In genomic region chr2:55017428-55017827, GRCh38 we compare ENCODE assay signal across 21 cellular contexts. TPM values are rescaled to one million over a fixed set of nuclear protein-coding genes. Genes with fewer than 3 reads are reported as not detected.
DNase-seq lines count a peak whose midpoint lies in the region; ATAC-seq and TF ChIP-seq lines count a peak whose summit lies in the region.
"Had no signal": no experiment of that assay in that cellular context is flagged by ENCODE, and none has a peak within 500 bp of the region (broad histone marks: within the 10 kb centered on the region; RNA-seq: fewer than 3 reads in every experiment).

No MANE protein-coding gene starts in this region.

- H4K20me1 ChIP-seq in mammary epithelial cell (ENCODE audit: insufficient read depth, low read length): peaks cover 23% of the 10 kb centered on the region
- peaks cover 76% of the 10 kb centered on the region for H4K20me1 ChIP-seq in osteoblast (ENCODE audit: insufficient read depth, low read length)

- H3K27ac ChIP-seq in cardiac muscle cell (peak overlapping the region; percentile 6), HUES64 (ENCODE audit: low read depth, low read length) (peak overlapping the region; percentile 28; the same call in 1 of the 2 replicates), mammary epithelial cell (ENCODE audit: insufficient read depth, low read depth, low read length) (no peak overlapping the region), spleen (peak overlapping the region in 5 of 8 donors; percentile 33 to 84 (median 75)), osteoblast (ENCODE audit: low read depth, low read length) (no peak overlapping the region)
- H3K27ac ChIP-seq: SJCRH30 had no signal

- 96% methylated on average over 3 of the region's 3 CpGs for WGBS in HUES64
- 98% methylated on average over 3 of the region's 3 CpGs for WGBS in mammary epithelial cell (ENCODE audit: low coverage, missing lambda C conversion rate)
- 97 to 99% (median 97%) methylated on average over 3 of the region's 3 CpGs for WGBS in spleen, 5 donors

- ATAC-seq in left ventricle myocardium superior: no peak
- ATAC-seq: PC-3 had no signal

- no peak overlapping the region for H3K4me3 ChIP-seq in cardiac muscle cell
- H3K4me3 ChIP-seq in HUES64 (ENCODE audit: low read length): no peak overlapping the region
- no peak overlapping the region for H3K4me3 ChIP-seq in mammary epithelial cell (replicated peaks in 1 of 3; ENCODE audit: insufficient read depth in 1 of 3, low read depth in 2 of 3, low read length in 3 of 3)
- no peak overlapping the region for H3K4me3 ChIP-seq in spleen
- H3K4me3 ChIP-seq in osteoblast (ENCODE audit: insufficient read depth, low read length): no peak overlapping the region
- H3K4me3 ChIP-seq: SJCRH30 had no signal

- H3K36me3 ChIP-seq in cardiac muscle cell (peaks cover 7% of the 10 kb centered on the region), HUES64 (ENCODE audit: insufficient read depth, low read length) (peaks cover 6% of the 10 kb centered on the region; the same call in 1 of the 2 replicates), mammary epithelial cell (ENCODE audit: insufficient read depth, low read length) (no peaks in the 10 kb centered on the region), spleen (peaks cover 0 to 7% (median 0%) of the 10 kb centered on the region in 6 donors), osteoblast (ENCODE audit: insufficient read depth, low read length) (peaks cover 3% of the 10 kb centered on the region)

- no peak overlapping the region for H3K9ac ChIP-seq in HUES64 (ENCODE audit: low read depth, low read length)
- no peak overlapping the region for H3K9ac ChIP-seq in mammary epithelial cell (ENCODE audit: insufficient read depth, low read length)

- intact Hi-C loops in left ventricle myocardium superior (cut with micrococcal nuclease): no loop called here
- intact Hi-C loops in mammary epithelial cell (cut with micrococcal nuclease): loop anchor here (10.0 kb wide), 1 partner anchor 293 kb away; the partner anchor contains the start of gene EML6
- intact Hi-C loops in spleen (cut with DNase I; ENCODE audit: low total_unique reads): loop anchor here (5.0 kb wide), 1 partner anchor 150 kb away; no protein-coding TSS in a partner anchor
- intact Hi-C loops in head of caudate nucleus (cut with DNase I): loop anchor here (10.0 kb wide), 3 partner anchors 113 to 293 kb away; partner anchors contain the start of gene EML6

- H2AFZ ChIP-seq in mammary epithelial cell (ENCODE audit: low read depth, low read length): no peak overlapping the region
- H2AFZ ChIP-seq in osteoblast (ENCODE audit: low read length): no peak overlapping the region

- H3K27me3 ChIP-seq in cardiac muscle cell (no peaks in the 10 kb centered on the region), HUES64 (ENCODE audit: insufficient read depth, low read length) (no peaks in the 10 kb centered on the region), mammary epithelial cell (ENCODE audit: insufficient read depth, low read length) (no peaks in the 10 kb centered on the region), spleen (replicated peaks in 1 of 7) (no peaks in the 10 kb centered on the region), osteoblast (ENCODE audit: insufficient read depth, low read length) (no peaks in the 10 kb centered on the region)
- H3K27me3 ChIP-seq: SJCRH30 had no signal

- TF ChIP-seq CTCF in cardiac muscle cell (IDR thresholded peaks at IDR 0.05; ENCODE audit: low read depth, low read length) (no peak), mammary epithelial cell (conservative IDR thresholded peaks at IDR 0.05 in 1 of 2, IDR thresholded peaks at IDR 0.05 in 1 of 2; ENCODE audit: extremely low read depth in 1 of 2, insufficient read depth in 1 of 2, low read depth in 1 of 2, low read length in 2 of 2) (no peak), spleen (IDR thresholded peaks at IDR 0.05 in 8 of 11, conservative IDR thresholded peaks at IDR 0.05 in 3 of 11) (no peak), osteoblast (IDR thresholded peaks at IDR 0.05; ENCODE audit: extremely low read depth, low read depth, low read length) (no peak)

- in situ Hi-C loops in mammary epithelial cell (cut with MboI; ENCODE audit: low sequenced_read_pairs in 2 of 2): loop anchor here (10.0 kb wide), 2 partner anchors 147 to 157 kb away; no protein-coding TSS in a partner anchor

- H3K4me2 ChIP-seq in mammary epithelial cell (ENCODE audit: insufficient read depth, low read depth, low read length) (peak overlapping the region; percentile 10), osteoblast (ENCODE audit: insufficient read depth, low read length) (no peak overlapping the region)

- no peak for TF ChIP-seq POLR2A in spleen (IDR thresholded peaks at IDR 0.05)

- H3K79me2 ChIP-seq in mammary epithelial cell (ENCODE audit: insufficient read depth, low read length) (peaks cover 99% of the 10 kb centered on the region), osteoblast (ENCODE audit: insufficient read depth, low read length) (peaks cover 100% of the 10 kb centered on the region)

- CTCF ChIA-PET in mammary epithelial cell (lab: Charles Lee; ENCODE audit: low non-redundant PET): interaction anchor here (0.6 kb wide), 1 partner anchor 118 kb away, joined by 3 read pairs; no protein-coding TSS in a partner anchor

- DNase-seq in cardiac muscle cell (ENCODE audit: low read depth in 1 of 2, low spot score in 1 of 2) (no peak), left ventricle myocardium superior (no peak), mammary epithelial cell (no peak), spleen (no peak), osteoblast (ENCODE audit: insufficient read length, low spot score, missing footprints) (no peak), NCI-H146 treated with DMSO at 0.1 percent for 48 hours (lab: John Stamatoyannopoulos, UW; ENCODE audit: unreplicated experiment) (no peak), head of caudate nucleus (no peak)
- DNase-seq: C1 segment of cervical spinal cord, DND-41, HCEC 1CT, KG1, MV-4-11, NCI-H1417, NCI-H1930, NCI-H226, NCI-H524, NCI-H82, PC-3, SJCRH30, SW 1271 had no signal

- dilution Hi-C loops in mammary epithelial cell (cut with HindIII; ENCODE audit: low sequenced_read_pairs): no loop called here

- H3K9me3 ChIP-seq in cardiac muscle cell (ENCODE audit: low read depth): no peaks in the 10 kb centered on the region
- no peaks in the 10 kb centered on the region for H3K9me3 ChIP-seq in HUES64 (ENCODE audit: insufficient read depth, low read depth, low read length)
- no peaks in the 10 kb centered on the region for H3K9me3 ChIP-seq in mammary epithelial cell (replicated peaks; ENCODE audit: insufficient read depth, low read length)
- peaks cover 0 to 5% (median 0%) of the 10 kb centered on the region in 8 donors for H3K9me3 ChIP-seq in spleen
- no peaks in the 10 kb centered on the region for H3K9me3 ChIP-seq in osteoblast (ENCODE audit: low read depth, low read length)
- H3K9me3 ChIP-seq: SJCRH30 had no signal

- H3K4me1 ChIP-seq in cardiac muscle cell (ENCODE audit: low read depth) (peaks cover 20% of the 10 kb centered on the region), HUES64 (ENCODE audit: insufficient read depth, low read length) (peaks cover 78% of the 10 kb centered on the region), mammary epithelial cell (ENCODE audit: insufficient read depth, low read length) (peaks cover 41% of the 10 kb centered on the region), spleen (peaks cover 8 to 100% (median 77%) of the 10 kb centered on the region in 6 donors), osteoblast (ENCODE audit: insufficient read depth, low read length) (peaks cover 33% of the 10 kb centered on the region)

- no TSS peak for BruUV-seq in mammary epithelial cell (replicated peaks; lab: Mats Ljungman, UMichigan)

RNA-seq across cellular contexts. Expression of gene RTN4, which starts 32.8 kb away (rescaled TPM):
- 164 and 186 TPM in 2 replicates for total RNA-seq in cardiac muscle cell
- polyA plus RNA-seq in cardiac muscle cell: 205 and 223 TPM in 2 replicates
- 43.5 TPM for total RNA-seq in left ventricle myocardium superior
- 169 TPM for polyA plus RNA-seq in HUES64 (2013, experiment 1 of 2)
- polyA plus RNA-seq in HUES64 (2013, experiment 2 of 2): 178 TPM
- 100 to 1,000 TPM; 222 to 401 TPM for total RNA-seq in mammary epithelial cell
- 278 TPM for polyA plus RNA-seq in mammary epithelial cell
- polyA minus RNA-seq in mammary epithelial cell: 718 TPM
- 100 to 1,000 TPM; 129 to 215 (median 168) TPM for total RNA-seq in spleen
- polyA plus RNA-seq in spleen: 10 to 100 TPM; 55.2 to 87.4 (median 76.3) TPM
- 316 and 355 TPM in 2 replicates for total RNA-seq in osteoblast

Comparison
In these comparisons a context has a peak if more than half of its experiments do, and no peak if none do; other contexts are left out.
1. H3K27ac ChIP-seq: peak in cardiac muscle cell (single experiment), HUES64 (single experiment) and spleen (5 of 8); none in mammary epithelial cell (single experiment) and osteoblast (single experiment).